ENCODE assay signal across 20 cellular contexts in the genomic region with DNA sequence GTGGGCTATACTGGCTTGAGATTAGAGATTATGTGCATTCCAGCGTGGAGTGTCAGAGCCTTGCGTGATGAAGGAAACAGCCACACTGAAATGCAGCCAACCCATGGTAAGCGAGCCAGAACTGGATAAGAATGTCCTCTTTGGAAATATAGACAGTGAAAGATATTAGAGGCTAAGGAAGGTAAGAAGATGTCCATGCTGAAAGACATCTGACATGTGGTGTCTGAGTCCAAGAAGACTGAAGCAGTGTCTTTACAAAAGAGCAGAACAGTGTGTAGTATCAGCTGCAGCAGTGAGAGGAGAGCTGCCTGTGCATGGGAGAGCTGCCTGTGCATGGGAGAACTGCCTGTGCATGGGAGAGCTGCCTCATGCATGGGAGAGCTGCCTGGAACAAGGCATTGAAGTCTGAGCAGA.
A peak's percentile ranks its signal among the peaks of the same experiment; 100 is the strongest.
DNase-seq lines count a peak whose midpoint lies in the region; ATAC-seq and TF ChIP-seq lines count a peak whose summit lies in the region.
"Had no signal": no experiment of that assay in that cellular context is flagged by ENCODE, and none has a peak within 500 bp of the region (broad histone marks: within the 10 kb centered on the region; RNA-seq: fewer than 3 reads in every experiment).

No MANE protein-coding gene starts in this region.

- H3K4me3 ChIP-seq in fibroblast of villous mesenchyme (ENCODE audit: low read depth, low read length) (no peak overlapping the region), lower lobe of right lung (no peak overlapping the region), left lung (no peak overlapping the region)
- H3K4me3 ChIP-seq: psoas muscle, upper lobe of left lung had no signal

- no peak overlapping the region for H3K4me3 Mint-ChIP-seq in T-helper 2 cell treated with Interferon-gamma antibody and Interleukin-4, amounts not matched to agents 5 μg/mL and 100 μg/mL, for 36 hours
- H3K4me3 Mint-ChIP-seq: activated naive CD8-positive, alpha-beta T cell treated with anti-CD3 and anti-CD28 coated beads, Interleukin-2, amount 50 U/mL, for 24 hours; activated T-cell treated with anti-CD3 and anti-CD28 coated beads, Interleukin-2, amount 50 U/mL, for 24 hours; CD14-positive monocyte; dendritic cell treated with granulocyte-macrophage colony-stimulating factor and Interleukin-4, amounts not matched to agents 40 ng/mL and 50 ng/mL, for 4 days; T-helper 17 cell had no signal

- no peaks in the 10 kb centered on the region for H3K27me3 Mint-ChIP-seq in T-helper 2 cell treated with Interferon-gamma antibody and Interleukin-4, amounts not matched to agents 5 μg/mL and 100 μg/mL, for 36 hours (ENCODE audit: low read depth)
- H3K27me3 Mint-ChIP-seq: activated naive CD8-positive, alpha-beta T cell treated with anti-CD3 and anti-CD28 coated beads, Interleukin-2, amount 50 U/mL, for 24 hours; activated T-cell treated with anti-CD3 and anti-CD28 coated beads, Interleukin-2, amount 50 U/mL, for 24 hours; T-helper 17 cell had no signal

- no peaks in the 10 kb centered on the region for H3K36me3 ChIP-seq in lower lobe of right lung
- H3K36me3 ChIP-seq in left lung, result no peaks in the 10 kb centered on the region
- H3K36me3 ChIP-seq: upper lobe of left lung had no signal

- no peaks in the 10 kb centered on the region for H3K27me3 ChIP-seq in lower lobe of right lung (ENCODE audit: low read depth)
- H3K27me3 ChIP-seq in left lung, result no peaks in the 10 kb centered on the region
- H3K27me3 ChIP-seq: upper lobe of left lung had no signal

- no peak for TF ChIP-seq CTCF in fibroblast of villous mesenchyme (IDR thresholded peaks at IDR 0.05; ENCODE audit: insufficient read depth, low read depth, low read length)
- TF ChIP-seq CTCF in lower lobe of right lung (IDR thresholded peaks at IDR 0.05), result no peak
- TF ChIP-seq CTCF in left lung (IDR thresholded peaks at IDR 0.05), result no peak

- H3K4me1 ChIP-seq in lower lobe of right lung (no peaks in the 10 kb centered on the region), left lung (no peaks in the 10 kb centered on the region)
- H3K4me1 ChIP-seq: psoas muscle, upper lobe of left lung had no signal

- no peaks in the 10 kb centered on the region for H3K9me3 Mint-ChIP-seq in T-helper 2 cell treated with Interferon-gamma antibody and Interleukin-4, amounts not matched to agents 5 μg/mL and 100 μg/mL, for 36 hours
- H3K9me3 Mint-ChIP-seq: activated naive CD8-positive, alpha-beta T cell treated with anti-CD3 and anti-CD28 coated beads, Interleukin-2, amount 50 U/mL, for 24 hours; activated T-cell treated with anti-CD3 and anti-CD28 coated beads, Interleukin-2, amount 50 U/mL, for 24 hours; dendritic cell treated with granulocyte-macrophage colony-stimulating factor and Interleukin-4, amounts not matched to agents 40 ng/mL and 50 ng/mL, for 4 days had no signal

- H3K9me3 ChIP-seq in lower lobe of right lung (no peaks in the 10 kb centered on the region), left lung (no peaks in the 10 kb centered on the region)
- H3K9me3 ChIP-seq: psoas muscle, upper lobe of left lung had no signal

- ATAC-seq in lower lobe of right lung (no peak), left lung (no peak), GM18870 (IDR thresholded peaks at IDR 0.05; ENCODE audit: unreplicated experiment) (no peak)
- ATAC-seq: activated naive CD8-positive, alpha-beta T cell treated with anti-CD3 and anti-CD28 coated beads, Interleukin-2, amount 50 U/mL, for 24 hours; psoas muscle; T-helper 17 cell had no signal

- H3K27ac ChIP-seq in lower lobe of right lung (no peak overlapping the region), left lung (no peak overlapping the region)
- H3K27ac ChIP-seq: psoas muscle, upper lobe of left lung had no signal

- intact Hi-C loops in lower lobe of right lung (cut with DNase I), result no loop called here
- intact Hi-C loops in left lung (cut with DNase I), result no loop called here

- H3K4me1 Mint-ChIP-seq in T-helper 2 cell treated with Interferon-gamma antibody and Interleukin-4, amounts not matched to agents 5 μg/mL and 100 μg/mL, for 36 hours (ENCODE audit: low read depth), result no peaks in the 10 kb centered on the region
- H3K4me1 Mint-ChIP-seq: activated naive CD8-positive, alpha-beta T cell treated with anti-CD3 and anti-CD28 coated beads, Interleukin-2, amount 50 U/mL, for 24 hours; CD14-positive monocyte; T-helper 17 cell had no signal

- H3K36me3 Mint-ChIP-seq in T-helper 2 cell treated with Interferon-gamma antibody and Interleukin-4, amounts not matched to agents 5 μg/mL and 100 μg/mL, for 36 hours (ENCODE audit: low read depth), result no peaks in the 10 kb centered on the region
- H3K36me3 Mint-ChIP-seq: CD14-positive monocyte had no signal

- DNase-seq in GM04504 (ENCODE audit: low read depth), result peak; percentile 14
- peak; percentile 75 for DNase-seq in amniotic epithelial cell (ENCODE audit: low read depth)
- peak; percentile 14 for DNase-seq in fibroblast of villous mesenchyme (ENCODE audit: low read depth)
- peak; percentile 16 for DNase-seq in retina
- no peak for DNase-seq in T-helper 2 cell treated with Interferon-gamma antibody and Interleukin-4, amounts not matched to agents 5 μg/mL and 100 μg/mL, for 36 hours (ENCODE audit: low spot score)
- no peak for DNase-seq in lower lobe of right lung
- DNase-seq in left lung, result no peak
- DNase-seq: activated CD4-positive, alpha-beta T cell treated with anti-CD3 and anti-CD28 coated beads for 48 hours; activated naive CD8-positive, alpha-beta T cell treated with anti-CD3 and anti-CD28 coated beads, Interleukin-2, amount 50 U/mL, for 24 hours; activated T-cell treated with anti-CD3 and anti-CD28 coated beads, Interleukin-2, amount 50 U/mL, for 24 hours; foreskin melanocyte; NCI-H1694; NCI-H526 treated with DMSO at 0.1 percent for 48 hours; psoas muscle; stimulated activated CD4-positive, alpha-beta T cell treated with anti-CD3 and anti-CD28 coated beads, Interleukin-2, amount 100 ng/mL, for 24 hours; T-helper 17 cell; upper lobe of left lung had no signal

- no peak overlapping the region for H3K27ac Mint-ChIP-seq in T-helper 2 cell treated with Interferon-gamma antibody and Interleukin-4, amounts not matched to agents 5 μg/mL and 100 μg/mL, for 36 hours
- H3K27ac Mint-ChIP-seq: activated naive CD8-positive, alpha-beta T cell treated with anti-CD3 and anti-CD28 coated beads, Interleukin-2, amount 50 U/mL, for 24 hours; activated T-cell treated with anti-CD3 and anti-CD28 coated beads, Interleukin-2, amount 50 U/mL, for 24 hours; CD14-positive monocyte; dendritic cell treated with granulocyte-macrophage colony-stimulating factor and Interleukin-4, amounts not matched to agents 40 ng/mL and 50 ng/mL, for 4 days; T-helper 17 cell had no signal

Comparison
In these comparisons a context has a peak if more than half of its experiments do, and no peak if none do; other contexts are left out.
1. DNase-seq: peak in GM04504 (single experiment), amniotic epithelial cell (single experiment), fibroblast of villous mesenchyme (single experiment) and retina (single experiment); none in T-helper 2 cell treated with Interferon-gamma antibody and Interleukin-4, amounts not matched to agents 5 μg/mL and 100 μg/mL, for 36 hours (single experiment), lower lobe of right lung (single experiment) and left lung (0 of 2).